ENCODE assay signal across 11 cellular contexts in genomic region chr10:125344573-125345121, GRCh38.
DNase-seq lines count a peak whose midpoint lies in the region; ATAC-seq and TF ChIP-seq lines count a peak whose summit lies in the region.
"Had no signal": no experiment of that assay in that cellular context is flagged by ENCODE, and none has a peak within 500 bp of the region (broad histone marks: within the 10 kb centered on the region; RNA-seq: fewer than 3 reads in every experiment).

No MANE protein-coding gene starts in this region.

- H3K36me3 ChIP-seq in heart right ventricle: no peaks in the 10 kb centered on the region
- H3K36me3 ChIP-seq: brain microvascular endothelial cell had no signal

- H3K9me3 ChIP-seq in heart right ventricle: peaks cover 0 to 9% (median 0%) of the 10 kb centered on the region in 11 donors

- peaks cover 0 to 8% (median 0%) of the 10 kb centered on the region in 7 donors for H3K27me3 ChIP-seq in heart right ventricle
- H3K27me3 ChIP-seq: brain microvascular endothelial cell had no signal

- DNase-seq in DMS53 (lab: John Stamatoyannopoulos, UW) (peak; percentile 83), kidney tubule cell (ENCODE audit: low spot score) (peak; percentile 72), heart right ventricle (no peak), activated gamma-delta T cell (lab: John Stamatoyannopoulos, UW) (no peak)
- DNase-seq in activated CD4-positive, alpha-beta T cell treated with anti-CD3 and anti-CD28 coated beads, Interleukin-2, amount 50 U/mL, for 48 hours: no peak
- no peak for DNase-seq in effector CD4-positive, alpha-beta T cell
- DNase-seq: activated CD4-positive, alpha-beta T cell treated with anti-CD3 and anti-CD28 coated beads, Interleukin-2, amount 10 ng/mL, durations not matched to agents 7 days and 5 days; brain microvascular endothelial cell; CD4-positive, alpha-beta memory T cell had no signal

- intact Hi-C loops in heart right ventricle (cut with DNase I): loop anchor here in 7 of 10 donors (5.0 to 10.0 kb wide), 5 partner anchors 177 to 352 kb away; partner anchors contain the start of gene CTBP2 (in 4 of the 7)

- no peaks in the 10 kb centered on the region for H3K4me1 ChIP-seq in heart right ventricle

- 62 to 66% methylated on average over 15 of the region's 15 CpGs for WGBS in heart right ventricle, 2 donors

- H3K4me3 ChIP-seq in heart right ventricle: no peak overlapping the region

- no peak for TF ChIP-seq CTCF in heart right ventricle (IDR thresholded peaks at IDR 0.05)

- peak; percentile 84 for ATAC-seq in GM21515 (IDR thresholded peaks at IDR 0.05; ENCODE audit: unreplicated experiment)
- peak; percentile 95 for ATAC-seq in HG03460 (IDR thresholded peaks at IDR 0.05; ENCODE audit: unreplicated experiment)
- no peak for ATAC-seq in heart right ventricle

- H3K27ac ChIP-seq in heart right ventricle: no peak overlapping the region
- H3K27ac ChIP-seq: brain microvascular endothelial cell had no signal

Comparison
In these comparisons a context has a peak if more than half of its experiments do, and no peak if none do; other contexts are left out.
1. DNase-seq: peak in DMS53 (single experiment) and kidney tubule cell (single experiment); none in activated CD4-positive, alpha-beta T cell treated with anti-CD3 and anti-CD28 coated beads, Interleukin-2, amount 50 U/mL, for 48 hours (0 of 2), effector CD4-positive, alpha-beta T cell (single experiment), heart right ventricle (0 of 2) and activated gamma-delta T cell (single experiment).
2. ATAC-seq: peak in GM21515 (single experiment) and HG03460 (single experiment); none in heart right ventricle (0 of 8).